Comparison of ENCODE assay signal across 30 cellular contexts in genomic region chr4:65316534-65316933, GRCh38.
"Had no signal": no experiment of that assay in that cellular context is flagged by ENCODE, and none has a peak within 500 bp of the region (broad histone marks: within the 10 kb centered on the region; RNA-seq: fewer than 3 reads in every experiment).

No MANE protein-coding gene starts in this region.

- H3K27me3 Mint-ChIP-seq: naive thymus-derived CD4-positive, alpha-beta T cell; progenitor cell of endocrine pancreas; stimulated activated naive CD8-positive, alpha-beta T cell treated with anti-CD3 and anti-CD28 coated beads, Interleukin-15, amount 100 ng/mL, for 72 hours had no signal

- H3K27ac ChIP-seq: neural progenitor cell, ovary, parathyroid adenoma, psoas muscle, right lobe of liver, sigmoid colon, thoracic aorta, thyroid gland, tibial nerve, upper lobe of left lung, vagina had no signal

- H3K4me3 Mint-ChIP-seq: naive thymus-derived CD4-positive, alpha-beta T cell; natural killer cell; nephron; neural progenitor cell; stimulated activated effector memory CD8-positive, alpha-beta T cell treated with anti-CD3 and anti-CD28 coated beads, Interleukin-12 subunit alpha, Interleukin-12 subunit beta, amount 100 ng/mL, for 72 hours; stimulated activated naive CD8-positive, alpha-beta T cell treated with anti-CD3 and anti-CD28 coated beads, Interleukin-15, amount 100 ng/mL, for 72 hours had no signal

- H3K9me3 ChIP-seq: ovary, psoas muscle, right lobe of liver, sigmoid colon, thoracic aorta, thyroid gland, tibial nerve, upper lobe of left lung, vagina had no signal

- H3K27ac Mint-ChIP-seq: naive thymus-derived CD4-positive, alpha-beta T cell; natural killer cell; nephron; neural progenitor cell; progenitor cell of endocrine pancreas; stimulated activated effector memory CD8-positive, alpha-beta T cell treated with anti-CD3 and anti-CD28 coated beads, Interleukin-12 subunit alpha, Interleukin-12 subunit beta, amount 100 ng/mL, for 72 hours; stimulated activated naive CD8-positive, alpha-beta T cell treated with anti-CD3 and anti-CD28 coated beads, Interleukin-15, amount 100 ng/mL, for 72 hours had no signal

- H3K27me3 ChIP-seq: neural progenitor cell, ovary, right lobe of liver, sigmoid colon, thyroid gland, tibial nerve, upper lobe of left lung, vagina had no signal

- H3K4me1 ChIP-seq: neural progenitor cell, parathyroid adenoma, psoas muscle, right lobe of liver, sigmoid colon, thyroid gland, tibial nerve, upper lobe of left lung, vagina had no signal

- H3K36me3 Mint-ChIP-seq: naive thymus-derived CD4-positive, alpha-beta T cell; neural progenitor cell; stimulated activated effector memory CD8-positive, alpha-beta T cell treated with anti-CD3 and anti-CD28 coated beads, Interleukin-12 subunit alpha, Interleukin-12 subunit beta, amount 100 ng/mL, for 72 hours had no signal

- H3K9me3 Mint-ChIP-seq: nephron; neural progenitor cell; stimulated activated naive CD8-positive, alpha-beta T cell treated with anti-CD3 and anti-CD28 coated beads, Interleukin-15, amount 100 ng/mL, for 72 hours had no signal

- H3K9ac ChIP-seq: neural progenitor cell, parathyroid adenoma had no signal

- H3K36me3 ChIP-seq: neural progenitor cell, ovary, right lobe of liver, sigmoid colon, thoracic aorta, thyroid gland, tibial nerve, upper lobe of left lung, vagina had no signal

- FAIRE-seq: small intestine, urothelium cell line had no signal

- H3K4me1 Mint-ChIP-seq: naive thymus-derived CD4-positive, alpha-beta T cell; natural killer cell; nephron; neural progenitor cell; stimulated activated effector memory CD8-positive, alpha-beta T cell treated with anti-CD3 and anti-CD28 coated beads, Interleukin-12 subunit alpha, Interleukin-12 subunit beta, amount 100 ng/mL, for 72 hours; stimulated activated naive CD8-positive, alpha-beta T cell treated with anti-CD3 and anti-CD28 coated beads, Interleukin-15, amount 100 ng/mL, for 72 hours had no signal

- H3K79me2 ChIP-seq: parathyroid adenoma had no signal

- H2AFZ ChIP-seq: neural progenitor cell, parathyroid adenoma had no signal

- ATAC-seq: naive thymus-derived CD4-positive, alpha-beta T cell; natural killer cell; psoas muscle; right cardiac atrium; right lobe of liver; stimulated activated effector memory CD8-positive, alpha-beta T cell treated with anti-CD3 and anti-CD28 coated beads, Interleukin-12 subunit alpha, Interleukin-12 subunit beta, amount 100 ng/mL, for 72 hours; stimulated activated naive CD8-positive, alpha-beta T cell treated with anti-CD3 and anti-CD28 coated beads, Interleukin-15, amount 100 ng/mL, for 72 hours; stimulated activated naive CD8-positive, alpha-beta T cell treated with anti-CD3 and anti-CD28 coated beads, Interleukin-15, Interleukin-2, amounts not matched to agents 100 U/mL and 50 U/mL, for 24 hours had no signal

- DNase-seq: naive thymus-derived CD4-positive, alpha-beta T cell; natural killer cell; occipital lobe; ovary; posterior cingulate gyrus; psoas muscle; right cardiac atrium; right lobe of liver; sigmoid colon; small intestine; stimulated activated CD4-positive, alpha-beta T cell treated with anti-CD3 and anti-CD28 coated beads, Interleukin-15, amount 100 ng/mL, for 24 hours; stimulated activated CD4-positive, alpha-beta T cell treated with anti-CD3 and anti-CD28 coated beads, Interleukin-2, amount 100 ng/mL, for 24 hours; stimulated activated CD4-positive, alpha-beta T cell treated with anti-CD3 and anti-CD28 coated beads, Interleukin-2, amount 100 ng/mL, for 48 hours; stimulated activated CD4-positive, alpha-beta T cell treated with anti-CD3 and anti-CD28 coated beads, Interleukin-4, amount 100 ng/mL, for 24 hours; stimulated activated naive CD4-positive, alpha-beta T cell; stimulated activated naive CD8-positive, alpha-beta T cell treated with anti-CD3 and anti-CD28 coated beads, Interleukin-15, amount 100 ng/mL, for 72 hours; stimulated activated naive CD8-positive, alpha-beta T cell treated with anti-CD3 and anti-CD28 coated beads, Interleukin-15, Interleukin-2, amounts not matched to agents 100 U/mL and 50 U/mL, for 24 hours; substantia nigra; thyroid gland; trophoblast cell; upper lobe of left lung had no signal

- H3K4me3 ChIP-seq: neural progenitor cell, ovary, psoas muscle, right lobe of liver, sigmoid colon, thoracic aorta, thyroid gland, tibial nerve, upper lobe of left lung, vagina had no signal

- H3K4me2 ChIP-seq: neural progenitor cell had no signal
